In genomic region chr17:28718990-28719433, GRCh38 we compare ENCODE assay signal across 1 cellular context.
TF ChIP-seq lines count a peak whose summit lies in the region.

No MANE protein-coding gene starts in this region.

TF ChIP-seq in WTC11, 78 proteins besides CTCF, POLR2A, EP300 and RAD21 (continued from another document):
- TF ChIP-seq PRDM15 (CRISPR knock-in tag; IDR thresholded peaks at IDR 0.05) (no peak), ZNF263 (CRISPR knock-in tag; IDR thresholded peaks at IDR 0.05; ENCODE audit: low read depth) (no peak), SOX15 (CRISPR knock-in tag; IDR thresholded peaks at IDR 0.05) (no peak), USF1 (CRISPR knock-in tag; IDR thresholded peaks at IDR 0.05) (no peak), NR1H2 (CRISPR knock-in tag; IDR thresholded peaks at IDR 0.05) (no peak), RELA (CRISPR knock-in tag; IDR thresholded peaks at IDR 0.05; ENCODE audit: borderline replicate concordance) (no peak), ATF6 (CRISPR knock-in tag; IDR thresholded peaks at IDR 0.05) (no peak), ZNF219 (CRISPR knock-in tag; IDR thresholded peaks at IDR 0.05; ENCODE audit: borderline replicate concordance) (no peak), ESRRA (CRISPR knock-in tag; IDR thresholded peaks at IDR 0.05; ENCODE audit: borderline replicate concordance) (no peak), AFF4 (CRISPR knock-in tag; IDR thresholded peaks at IDR 0.05; ENCODE audit: borderline replicate concordance) (no peak), ATF3 (CRISPR knock-in tag; conservative IDR thresholded peaks at IDR 0.05) (no peak), ZNF416 (CRISPR knock-in tag; IDR thresholded peaks at IDR 0.05) (no peak), MLX (CRISPR knock-in tag; IDR thresholded peaks at IDR 0.05) (no peak), ZNF396 (CRISPR knock-in tag; IDR thresholded peaks at IDR 0.05; ENCODE audit: borderline replicate concordance) (no peak)
TF ChIP-seq in WTC11: peak in this region for 0.
